In the genomic region with DNA sequence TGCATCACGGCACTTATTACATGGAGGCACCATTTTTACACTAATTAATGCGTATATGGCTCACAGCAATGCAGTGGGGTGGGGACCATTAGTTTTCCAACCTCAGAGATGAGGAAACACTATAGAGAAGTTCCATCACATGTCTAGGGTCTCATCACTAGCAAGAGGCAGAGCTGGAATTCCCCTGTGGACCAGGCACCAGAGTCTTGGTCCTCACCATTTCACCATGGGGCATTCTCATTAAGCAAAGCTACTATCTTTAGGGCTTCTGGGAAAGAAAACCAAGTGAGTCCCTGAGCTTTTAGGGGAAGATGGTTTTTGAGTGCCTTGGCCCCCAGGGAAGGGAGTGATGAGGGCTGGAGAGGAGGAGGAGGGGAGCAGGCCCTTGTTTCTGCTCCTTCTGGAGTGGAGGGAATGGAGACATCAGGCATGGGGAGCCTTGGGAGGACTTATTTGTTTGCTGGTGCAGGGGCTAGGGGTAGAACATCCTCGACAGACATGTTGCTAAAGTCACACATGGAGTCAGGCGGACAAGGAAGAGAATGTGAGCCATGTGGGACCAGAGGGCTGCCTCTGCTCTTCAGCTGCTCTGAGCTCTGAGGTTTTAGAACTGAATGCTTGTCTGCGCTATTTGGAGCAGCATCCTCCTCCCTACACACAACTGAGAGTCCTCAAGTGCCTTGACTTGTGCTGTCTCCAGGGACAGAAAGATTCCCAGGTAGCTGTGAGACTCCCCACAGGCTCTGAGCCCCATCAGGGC, we compare ENCODE assay signal across 11 cellular contexts. TPM values are rescaled to one million over a fixed set of nuclear protein-coding genes. Genes with fewer than 3 reads are reported as not detected.
A peak's percentile ranks its signal among the peaks of the same experiment; 100 is the strongest.
DNase-seq lines count a peak whose midpoint lies in the region; ATAC-seq and TF ChIP-seq lines count a peak whose summit lies in the region.
"Had no signal": no experiment of that assay in that cellular context is flagged by ENCODE, and none has a peak within 500 bp of the region (broad histone marks: within the 10 kb centered on the region; RNA-seq: fewer than 3 reads in every experiment).

No MANE protein-coding gene starts in this region.

- H4K20me1 ChIP-seq in hepatocyte (ENCODE audit: insufficient read depth, poor library complexity, severe bottlenecking): no peaks in the 10 kb centered on the region

- H3K4me2 ChIP-seq in hepatocyte: no peak overlapping the region
- H3K4me2 ChIP-seq: KMS-11 had no signal

- peaks cover 20% of the 10 kb centered on the region for H3K4me1 Mint-ChIP-seq in activated T-helper 1 cell treated with anti-CD3 and anti-CD28 coated beads, Interleukin-12 subunit alpha, Interleukin-12 subunit beta, Interleukin-2, Interleukin-4 antibody, amounts not matched to agents 30 ng/mL and 10 ng/mL and 1 ng/mL, durations not matched to agents 14 hours and 24 hours and 36 hours (ENCODE audit: low read depth)
- H3K4me1 Mint-ChIP-seq in stimulated activated memory B cell treated with anti-CD40 and anti-IgM and Interleukin-4, amounts not matched to agents 10 μg/mL and 1 μg/mL and 100 μg/mL, for 72 hours: peaks cover 22% of the 10 kb centered on the region

- H3K27me3 Mint-ChIP-seq in activated T-helper 1 cell treated with anti-CD3 and anti-CD28 coated beads, Interleukin-12 subunit alpha, Interleukin-12 subunit beta, Interleukin-2, Interleukin-4 antibody, amounts not matched to agents 30 ng/mL and 10 ng/mL and 1 ng/mL, durations not matched to agents 14 hours and 24 hours and 36 hours (ENCODE audit: insufficient read depth): peaks cover 2% of the 10 kb centered on the region
- peaks cover 6% of the 10 kb centered on the region for H3K27me3 Mint-ChIP-seq in stimulated activated memory B cell treated with anti-CD40 and anti-IgM and Interleukin-4, amounts not matched to agents 10 μg/mL and 1 μg/mL and 100 μg/mL, for 72 hours

- no peaks in the 10 kb centered on the region for H3K79me2 ChIP-seq in hepatocyte

- no peaks in the 10 kb centered on the region for H3K27me3 ChIP-seq in hepatocyte

- H3K36me3 Mint-ChIP-seq in activated T-helper 1 cell treated with anti-CD3 and anti-CD28 coated beads, Interleukin-12 subunit alpha, Interleukin-12 subunit beta, Interleukin-2, Interleukin-4 antibody, amounts not matched to agents 30 ng/mL and 10 ng/mL and 1 ng/mL, durations not matched to agents 14 hours and 24 hours and 36 hours (ENCODE audit: low read depth): no peaks in the 10 kb centered on the region
- peaks cover 4% of the 10 kb centered on the region for H3K36me3 Mint-ChIP-seq in stimulated activated memory B cell treated with anti-CD40 and anti-IgM and Interleukin-4, amounts not matched to agents 10 μg/mL and 1 μg/mL and 100 μg/mL, for 72 hours

- intact Hi-C loops in activated T-helper 1 cell treated with anti-CD3 and anti-CD28 coated beads, Interleukin-12 subunit alpha, Interleukin-12 subunit beta, Interleukin-2, Interleukin-4 antibody, amounts not matched to agents 30 ng/mL and 10 ng/mL and 1 ng/mL, durations not matched to agents 14 hours and 24 hours and 36 hours (cut with micrococcal nuclease): no loop called here

- peak; percentile 28 for ATAC-seq in stimulated activated memory B cell treated with anti-CD40 and anti-IgM and Interleukin-4, amounts not matched to agents 10 μg/mL and 1 μg/mL and 100 μg/mL, for 72 hours
- no peak for ATAC-seq in GM18858 (IDR thresholded peaks at IDR 0.05; ENCODE audit: unreplicated experiment)

- H3K9me3 ChIP-seq in hepatocyte (ENCODE audit: low read depth): no peaks in the 10 kb centered on the region

- H3K4me3 ChIP-seq in HFF-Myc (replicated peaks; ENCODE audit: low read depth, low read length) (peak overlapping the region; percentile 49), hepatocyte (no peak overlapping the region)

- TF ChIP-seq CTCF in HFF-Myc (IDR thresholded peaks at IDR 0.05; ENCODE audit: low read depth, low read length, missing control alignments) (no peak), hepatocyte (IDR thresholded peaks at IDR 0.05; ENCODE audit: poor library complexity) (no peak)

- H3K4me1 ChIP-seq in hepatocyte (ENCODE audit: insufficient read depth): peaks cover 47% of the 10 kb centered on the region

- peak overlapping the region; percentile 45 for H2AFZ ChIP-seq in hepatocyte

- H3K27ac Mint-ChIP-seq in activated T-helper 1 cell treated with anti-CD3 and anti-CD28 coated beads, Interleukin-12 subunit alpha, Interleukin-12 subunit beta, Interleukin-2, Interleukin-4 antibody, amounts not matched to agents 30 ng/mL and 10 ng/mL and 1 ng/mL, durations not matched to agents 14 hours and 24 hours and 36 hours: peak overlapping the region; percentile 56
- peak overlapping the region; percentile 65 for H3K27ac Mint-ChIP-seq in stimulated activated memory B cell treated with anti-CD40 and anti-IgM and Interleukin-4, amounts not matched to agents 10 μg/mL and 1 μg/mL and 100 μg/mL, for 72 hours
- H3K27ac Mint-ChIP-seq: nephron progenitor cell had no signal

- H3K36me3 ChIP-seq in hepatocyte (replicated peaks; ENCODE audit: insufficient read depth, low read depth): no peaks in the 10 kb centered on the region

- no peak overlapping the region for H3K4me3 Mint-ChIP-seq in activated T-helper 1 cell treated with anti-CD3 and anti-CD28 coated beads, Interleukin-12 subunit alpha, Interleukin-12 subunit beta, Interleukin-2, Interleukin-4 antibody, amounts not matched to agents 30 ng/mL and 10 ng/mL and 1 ng/mL, durations not matched to agents 14 hours and 24 hours and 36 hours
- H3K4me3 Mint-ChIP-seq in stimulated activated memory B cell treated with anti-CD40 and anti-IgM and Interleukin-4, amounts not matched to agents 10 μg/mL and 1 μg/mL and 100 μg/mL, for 72 hours: no peak overlapping the region
- H3K4me3 Mint-ChIP-seq: nephron progenitor cell had no signal

- H3K9me2 ChIP-seq in hepatocyte (replicated peaks; ENCODE audit: insufficient read depth): no peaks in the 10 kb centered on the region

- WGBS in hepatocyte (ENCODE audit: low lambda C conversion rate, missing lambda C conversion rate): 95% methylated on average over 5 of the region's 5 CpGs

- no peaks in the 10 kb centered on the region for H3K9me3 Mint-ChIP-seq in activated T-helper 1 cell treated with anti-CD3 and anti-CD28 coated beads, Interleukin-12 subunit alpha, Interleukin-12 subunit beta, Interleukin-2, Interleukin-4 antibody, amounts not matched to agents 30 ng/mL and 10 ng/mL and 1 ng/mL, durations not matched to agents 14 hours and 24 hours and 36 hours
- H3K9me3 Mint-ChIP-seq in stimulated activated memory B cell treated with anti-CD40 and anti-IgM and Interleukin-4, amounts not matched to agents 10 μg/mL and 1 μg/mL and 100 μg/mL, for 72 hours: no peaks in the 10 kb centered on the region

- DNase-seq in HFF-Myc (ENCODE audit: extremely low read depth, low read depth) (no peak), hepatocyte (ENCODE audit: low spot score) (no peak), putamen (ENCODE audit: low spot score) (no peak), DMS 273 treated with DMSO at 0.1 percent for 48 hours (lab: John Stamatoyannopoulos, UW) (no peak), ureter (ENCODE audit: low spot score) (no peak)
- DNase-seq in activated T-helper 1 cell treated with anti-CD3 and anti-CD28 coated beads, Interleukin-12 subunit alpha, Interleukin-12 subunit beta, Interleukin-2, Interleukin-4 antibody, amounts not matched to agents 30 ng/mL and 10 ng/mL and 1 ng/mL, durations not matched to agents 14 hours and 24 hours and 36 hours (ENCODE audit: low spot score): no peak
- DNase-seq: nephron progenitor cell; stimulated activated CD4-positive, alpha-beta T cell treated with anti-CD3 and anti-CD28 coated beads, Interleukin-2, amount 100 ng/mL, for 24 hours had no signal

- H3K27ac ChIP-seq in hepatocyte: peak overlapping the region; percentile 92
- H3K27ac ChIP-seq: KMS-11 had no signal

RNA-seq across cellular contexts. Expression of a gene that starts 40.3 kb away (rescaled TPM):
- total RNA-seq in activated T-helper 1 cell treated with anti-CD3 and anti-CD28 coated beads, Interleukin-12 subunit alpha, Interleukin-12 subunit beta, Interleukin-2, Interleukin-4 antibody, amounts not matched to agents 30 ng/mL and 10 ng/mL and 1 ng/mL, durations not matched to agents 14 hours and 24 hours and 36 hours: 38.9 and 42.2 TPM in 2 replicates
- total RNA-seq in hepatocyte: 39.5 and 46.2 TPM in 2 replicates
- 29.3 and 30.5 TPM in 2 replicates for polyA plus RNA-seq in hepatocyte
- 54.0 TPM for total RNA-seq in ureter
